ENCODE assay signal across 32 cellular contexts in genomic region chr3:130288670-130289069, GRCh38. TPM values are rescaled to one million over a fixed set of nuclear protein-coding genes. Genes with fewer than 3 reads are reported as not detected.
"Had no signal": no experiment of that assay in that cellular context is flagged by ENCODE, and none has a peak within 500 bp of the region (broad histone marks: within the 10 kb centered on the region; RNA-seq: fewer than 3 reads in every experiment).

No MANE protein-coding gene starts in this region.

- H3K36me3 ChIP-seq: colonic mucosa, esophagus squamous epithelium, gastrocnemius medialis, heart right ventricle, left lung, lower lobe of right lung had no signal

- H3K4me3 ChIP-seq: colonic mucosa, esophagus squamous epithelium, gastrocnemius medialis, heart right ventricle, left lung, lower lobe of right lung, mucosa of descending colon had no signal

- DNase-seq: colonic mucosa; cortex of kidney; effector CD8-positive, alpha-beta T cell; effector memory CD8-positive, alpha-beta T cell; endodermal cell; erythroblast; esophagus squamous epithelium; foreskin fibroblast; foreskin melanocyte; gastrocnemius medialis; glutamatergic neuron; head of caudate nucleus; heart right ventricle; hippocampal formation; left cardiac atrium; left lung; left ventricle myocardium superior; lower lobe of right lung; mesenchymal stem cell; mucosa of descending colon; naive B cell had no signal

- H3K27me3 ChIP-seq: colonic mucosa, esophagus squamous epithelium, gastrocnemius medialis had no signal

- H3K9me3 ChIP-seq: colonic mucosa, esophagus squamous epithelium, gastrocnemius medialis, heart right ventricle, left lung, lower lobe of right lung, mucosa of descending colon had no signal

- ATAC-seq: effector memory CD8-positive, alpha-beta T cell; esophagus mucosa; gastrocnemius medialis; heart right ventricle; left cardiac atrium; left lung; left ventricle myocardium superior; lower lobe of right lung; mucosa of descending colon had no signal

- FAIRE-seq: endometrium, islet of Langerhans, keratinocyte had no signal

- H3K4me1 ChIP-seq: colonic mucosa, esophagus squamous epithelium, gastrocnemius medialis, heart right ventricle, left lung, lower lobe of right lung had no signal

- H3K27ac ChIP-seq: colonic mucosa, epithelial cell of prostate, esophagus squamous epithelium, gastrocnemius medialis, heart right ventricle, left lung, lower lobe of right lung had no signal

RNA-seq across cellular contexts. Expression of gene COL6A5, which starts 56.8 kb away (rescaled TPM):
- total RNA-seq: dermis microvascular lymphatic vessel endothelial cell, gastrocnemius medialis, glomerular endothelial cell, heart right ventricle, kidney epithelial cell, left cardiac atrium, left ventricle myocardium superior, lung microvascular endothelial cell, mesenteric fat pad, myocyte had no signal
- polyA plus RNA-seq: heart right ventricle, keratinocyte had no signal
